In genomic region chr20:53138454-53139291, GRCh38 we compare ENCODE assay signal across 12 cellular contexts.
DNase-seq lines count a peak whose midpoint lies in the region; ATAC-seq and TF ChIP-seq lines count a peak whose summit lies in the region.
"Had no signal": no experiment of that assay in that cellular context is flagged by ENCODE, and none has a peak within 500 bp of the region (broad histone marks: within the 10 kb centered on the region; RNA-seq: fewer than 3 reads in every experiment).

No MANE protein-coding gene starts in this region.

- intact Hi-C loops in lower leg skin (cut with DNase I; ENCODE audit: low total_unique reads), result no loop called here

- WGBS in lower leg skin, 2 donors, result 86 to 93% methylated on average over 3 of the region's 3 CpGs

- no peak overlapping the region for H3K4me3 Mint-ChIP-seq in activated T-cell treated with anti-CD3 and anti-CD28 coated beads, Interleukin-2, amount 50 U/mL, for 24 hours
- peak overlapping the region; percentile 33 for H3K4me3 Mint-ChIP-seq in activated T-helper 17 cell treated with anti-CD3 and anti-CD28 coated beads, Interleukin-2, amount 50 U/mL, for 72 hours

- TF ChIP-seq CTCF in lower leg skin (IDR thresholded peaks at IDR 0.05), result no peak
- no peak for TF ChIP-seq CTCF in GM10266 (IDR thresholded peaks at IDR 0.05; ENCODE audit: control insufficient read depth, insufficient read depth, low read depth, missing control alignments)

- no peak for TF ChIP-seq POLR2A in lower leg skin (IDR thresholded peaks at IDR 0.05)

- peaks cover 5% of the 10 kb centered on the region for H3K9me3 Mint-ChIP-seq in activated T-cell treated with anti-CD3 and anti-CD28 coated beads, Interleukin-2, amount 50 U/mL, for 24 hours
- H3K9me3 Mint-ChIP-seq in activated T-helper 17 cell treated with anti-CD3 and anti-CD28 coated beads, Interleukin-2, amount 50 U/mL, for 72 hours, result peaks cover 3% of the 10 kb centered on the region

- ATAC-seq in GM21367 (IDR thresholded peaks at IDR 0.05; ENCODE audit: unreplicated experiment) (peak; percentile 97), HG03045 (IDR thresholded peaks at IDR 0.05; ENCODE audit: unreplicated experiment) (peak; percentile 99)
- ATAC-seq in activated T-helper 17 cell treated with anti-CD3 and anti-CD28 coated beads, Interleukin-2, amount 50 U/mL, for 72 hours (replicated peaks), result peak; percentile 86

- peaks cover 39% of the 10 kb centered on the region for H3K4me1 Mint-ChIP-seq in activated T-cell treated with anti-CD3 and anti-CD28 coated beads, Interleukin-2, amount 50 U/mL, for 24 hours (ENCODE audit: low read depth)
- H3K4me1 Mint-ChIP-seq in activated T-helper 17 cell treated with anti-CD3 and anti-CD28 coated beads, Interleukin-2, amount 50 U/mL, for 72 hours, result peaks cover 22% of the 10 kb centered on the region

- H3K27me3 Mint-ChIP-seq in activated T-cell treated with anti-CD3 and anti-CD28 coated beads, Interleukin-2, amount 50 U/mL, for 24 hours, result peaks cover 7% of the 10 kb centered on the region
- H3K27me3 Mint-ChIP-seq in activated T-helper 17 cell treated with anti-CD3 and anti-CD28 coated beads, Interleukin-2, amount 50 U/mL, for 72 hours, result peaks cover 6% of the 10 kb centered on the region

- no peak for DNase-seq in activated T-cell treated with anti-CD3 and anti-CD28 coated beads, Interleukin-2, amount 50 U/mL, for 24 hours
- no peak for DNase-seq in activated T-cell treated with anti-CD3 and anti-CD28 coated beads, Interleukin-2, amount 50 U/mL, for 48 hours
- DNase-seq in lower leg skin (ENCODE audit: low spot score in 2 of 2), result no peak
- no peak for DNase-seq in GM10266 (ENCODE audit: extremely low spot score)
- no peak for DNase-seq in NCI-H2227 treated with DMSO at 0.1 percent for 48 hours (lab: John Stamatoyannopoulos, UW)
- DNase-seq: central memory CD4-positive, alpha-beta T cell; left ventricle myocardium inferior; ovary had no signal

- H3K27ac Mint-ChIP-seq in activated T-cell treated with anti-CD3 and anti-CD28 coated beads, Interleukin-2, amount 50 U/mL, for 24 hours, result peak overlapping the region; percentile 86
- peak overlapping the region; percentile 79 for H3K27ac Mint-ChIP-seq in activated T-helper 17 cell treated with anti-CD3 and anti-CD28 coated beads, Interleukin-2, amount 50 U/mL, for 72 hours

- H3K4me3 ChIP-seq in lower leg skin (ENCODE audit: low read depth, poor library complexity, severe bottlenecking), result no peak overlapping the region
- H3K4me3 ChIP-seq: left ventricle myocardium inferior, ovary, SK-N-MC had no signal

- peaks cover 12% of the 10 kb centered on the region for H3K36me3 Mint-ChIP-seq in activated T-cell treated with anti-CD3 and anti-CD28 coated beads, Interleukin-2, amount 50 U/mL, for 24 hours (ENCODE audit: low read depth)
- H3K36me3 Mint-ChIP-seq in activated T-helper 17 cell treated with anti-CD3 and anti-CD28 coated beads, Interleukin-2, amount 50 U/mL, for 72 hours (ENCODE audit: low read depth), result peaks cover 20% of the 10 kb centered on the region
